ENCODE assay signal across 8 cellular contexts in the genomic region with DNA sequence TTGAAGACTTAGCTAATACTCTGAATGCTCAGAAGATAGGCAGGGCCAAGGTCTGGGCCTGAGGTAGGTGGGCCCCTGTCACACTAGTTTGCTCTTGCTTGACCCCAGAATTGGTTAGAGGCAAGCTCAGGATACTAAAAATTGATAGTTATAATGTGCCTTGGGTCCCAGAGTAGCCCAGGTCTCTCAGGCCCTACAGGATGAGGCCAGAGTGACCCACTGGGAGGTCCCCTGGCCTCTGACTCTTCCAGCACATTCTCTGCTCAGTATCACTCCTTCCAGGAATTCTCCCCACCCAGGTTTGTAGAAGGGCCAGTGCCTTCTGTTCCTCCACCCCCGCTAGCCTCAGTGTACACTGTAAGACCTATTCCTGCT. TPM values are rescaled to one million over a fixed set of nuclear protein-coding genes. Genes with fewer than 3 reads are reported as not detected.
DNase-seq lines count a peak whose midpoint lies in the region; ATAC-seq, FAIRE-seq and TF ChIP-seq lines count a peak whose summit lies in the region.

No MANE protein-coding gene starts in this region.

- BruUV-seq in MCF 10A (replicated peaks; lab: Mats Ljungman, UMichigan), result no TSS peak

- H3K9me3 Mint-ChIP-seq in MCF 10A (ENCODE audit: unreplicated experiment) (no peaks in the 10 kb centered on the region), mesothelial cell of epicardium (no peaks in the 10 kb centered on the region)

- TF ChIP-seq CTCF in cardiac muscle cell (IDR thresholded peaks at IDR 0.05; ENCODE audit: low read depth, low read length) (no peak), MCF 10A (IDR thresholded peaks at IDR 0.05; ENCODE audit: unreplicated experiment) (no peak), mesothelial cell of epicardium (IDR thresholded peaks at IDR 0.05; ENCODE audit: unreplicated experiment) (no peak)

- WGBS in urinary bladder, result 13% methylated on average over 1 of the region's 1 CpG

- H3K27me3 ChIP-seq in cardiac muscle cell, result no peaks in the 10 kb centered on the region

- H3K4me1 ChIP-seq in cardiac muscle cell (ENCODE audit: low read depth) (peaks cover 35% of the 10 kb centered on the region), urinary bladder (ENCODE audit: insufficient read depth) (no peaks in the 10 kb centered on the region)

- H3K27ac Mint-ChIP-seq in MCF 10A (ENCODE audit: low read depth, unreplicated experiment), result peak overlapping the region; percentile 89
- H3K27ac Mint-ChIP-seq in mesothelial cell of epicardium, result peak overlapping the region; percentile 95

- ATAC-seq in Right ventricle myocardium superior (ENCODE audit: poor library complexity), result no peak

- CTCF ChIA-PET in MCF 10A (lab: Yijun Ruan, JAX), result interaction anchor here (0.5 to 2.8 kb wide), 23 partner anchors 9 to 428 kb away, joined by 3 to 20 read pairs (median 4); a partner anchor contains a TSS

- H3K4me1 Mint-ChIP-seq in MCF 10A (ENCODE audit: insufficient read depth, unreplicated experiment), result peaks cover 6% of the 10 kb centered on the region
- peaks cover 31% of the 10 kb centered on the region for H3K4me1 Mint-ChIP-seq in mesothelial cell of epicardium

- peak overlapping the region; percentile 71 for H3K27ac ChIP-seq in cardiac muscle cell
- H3K27ac ChIP-seq in urinary bladder (ENCODE audit: low read depth), result no peak overlapping the region

- H3K4me3 ChIP-seq in cardiac muscle cell (peak overlapping the region; percentile 67), urinary bladder (ENCODE audit: low read depth, low read length) (peak overlapping the region; percentile 66)

- no peaks in the 10 kb centered on the region for H3K9me3 ChIP-seq in cardiac muscle cell (ENCODE audit: low read depth)

- no peak for FAIRE-seq in GM19239 (lab: Jason Lieb, UNC)

- no peaks in the 10 kb centered on the region for H3K27me3 Mint-ChIP-seq in MCF 10A (ENCODE audit: insufficient read depth, unreplicated experiment)
- peaks cover 6% of the 10 kb centered on the region for H3K27me3 Mint-ChIP-seq in mesothelial cell of epicardium (ENCODE audit: low read depth)

- peaks cover 5% of the 10 kb centered on the region for H3K36me3 ChIP-seq in cardiac muscle cell
- no peaks in the 10 kb centered on the region for H3K36me3 ChIP-seq in urinary bladder (ENCODE audit: insufficient read depth)

- POLR2A ChIA-PET in MCF 10A (lab: Yijun Ruan, JAX), result interaction anchor here (0.6 to 1.7 kb wide), 9 partner anchors 38 to 1122 kb away, joined by 3 to 5 read pairs (median 3); a partner anchor contains a TSS

- no peaks in the 10 kb centered on the region for H3K36me3 Mint-ChIP-seq in MCF 10A (ENCODE audit: insufficient read depth, unreplicated experiment)
- no peaks in the 10 kb centered on the region for H3K36me3 Mint-ChIP-seq in mesothelial cell of epicardium

- intact Hi-C loops in Right ventricle myocardium superior (cut with DNase I), result loop anchor here (5.0 to 10.0 kb wide), 3 partner anchors 107 to 284 kb away; a partner anchor contains a TSS
- intact Hi-C loops in MCF 10A (cut with micrococcal nuclease), result loop anchor here (1.0 to 5.0 kb wide), 2 partner anchors 127 to 279 kb away; no protein-coding TSS in a partner anchor

- H3K4me3 Mint-ChIP-seq in MCF 10A (ENCODE audit: unreplicated experiment) (peak overlapping the region; percentile 73), mesothelial cell of epicardium (peak overlapping the region; percentile 83)

- DNase-seq in cardiac muscle cell (ENCODE audit: low read depth in 1 of 2, low spot score in 1 of 2) (no peak), Right ventricle myocardium superior (no peak), MCF 10A (ENCODE audit: unreplicated experiment) (no peak), mesothelial cell of epicardium (ENCODE audit: low spot score in 2 of 2, unreplicated experiment in 2 of 2) (no peak), NCI-H2196 treated with DMSO at 0.1 percent for 48 hours (lab: John Stamatoyannopoulos, UW; ENCODE audit: unreplicated experiment) (no peak), GM19239 (ENCODE audit: insufficient read length, low spot score) (no peak)
- DNase-seq in activated CD8-positive, alpha-beta memory T cell treated with anti-CD3 and anti-CD28 coated beads, Interleukin-2, amount 50 U/mL, for 4 hours, result no peak

RNA-seq across cellular contexts. Expression of a gene that starts 0.7 kb away (rescaled TPM):
- 158 and 173 TPM in 2 replicates for total RNA-seq in cardiac muscle cell
- 162 and 188 TPM in 2 replicates for polyA plus RNA-seq in cardiac muscle cell
- 129 TPM for total RNA-seq in Right ventricle myocardium superior
- 1.7 and 2.4 TPM in 2 replicates for total RNA-seq in MCF 10A (2022)
- total RNA-seq in mesothelial cell of epicardium, result 51.2 to 58.8 TPM (median 55.5 TPM) in 3 replicates
- total RNA-seq in urinary bladder, result 27.3 TPM
- polyA plus RNA-seq in urinary bladder, result 80.8 TPM

RNA-seq across cellular contexts. Expression of a gene that starts 4.6 kb away (rescaled TPM):
- total RNA-seq in cardiac muscle cell (44.4 and 59.2 TPM in 2 replicates), Right ventricle myocardium superior (9.4 TPM), MCF 10A (2022) (25.7 and 26.0 TPM in 2 replicates), mesothelial cell of epicardium (28.7 to 29.8 TPM (median 28.9 TPM) in 3 replicates), urinary bladder (10.3 TPM)
- polyA plus RNA-seq in cardiac muscle cell (0.39 and 0.56 TPM in 2 replicates), urinary bladder (25.6 TPM)

RNA-seq across cellular contexts. Expression of a gene that starts 37.9 kb away (rescaled TPM):
- total RNA-seq in cardiac muscle cell (875 and 1,233 TPM in 2 replicates), Right ventricle myocardium superior (568 TPM), MCF 10A (2022) (224 and 264 TPM in 2 replicates), mesothelial cell of epicardium (335 to 359 TPM (median 348 TPM) in 3 replicates), urinary bladder (429 TPM)
- polyA plus RNA-seq in cardiac muscle cell (615 and 708 TPM in 2 replicates), urinary bladder (366 TPM)

RNA-seq across cellular contexts. Expression of a gene that starts 50.1 kb away (rescaled TPM):
- 103 and 122 TPM in 2 replicates for total RNA-seq in cardiac muscle cell
- 50.5 and 61.8 TPM in 2 replicates for polyA plus RNA-seq in cardiac muscle cell
- 55.5 TPM for total RNA-seq in Right ventricle myocardium superior
- 39.3 and 51.4 TPM in 2 replicates for total RNA-seq in MCF 10A (2022)
- total RNA-seq in mesothelial cell of epicardium, result 76.2 to 79.7 TPM (median 76.6 TPM) in 3 replicates
- 30.8 TPM for total RNA-seq in urinary bladder
- 44.8 TPM for polyA plus RNA-seq in urinary bladder
